Comparison of ENCODE assay signal across 19 cellular contexts in genomic region chr19:30529876-30530275, GRCh38.
"Had no signal": no experiment of that assay in that cellular context is flagged by ENCODE, and none has a peak within 500 bp of the region (broad histone marks: within the 10 kb centered on the region; RNA-seq: fewer than 3 reads in every experiment).

No MANE protein-coding gene starts in this region.

- H3K4me3 ChIP-seq: hepatocyte, psoas muscle, sigmoid colon, skin epidermis, testis, transverse colon had no signal

- H3K36me3 ChIP-seq: neutrophil, sigmoid colon, transverse colon had no signal

- H3K27me3 ChIP-seq: foreskin keratinocyte, hepatocyte, neutrophil, sigmoid colon, testis, transverse colon had no signal

- H3K9me3 ChIP-seq: neutrophil, psoas muscle, sigmoid colon, testis, transverse colon had no signal

- H3K27me3 Mint-ChIP-seq: dendritic cell treated with granulocyte-macrophage colony-stimulating factor and Interleukin-4, amounts not matched to agents 40 ng/mL and 50 ng/mL, for 4 days; stimulated activated naive B cell treated with anti-CD40 and anti-IgM and Interleukin-4, amounts not matched to agents 10 μg/mL and 1 μg/mL and 100 μg/mL, for 72 hours; stimulated activated naive CD8-positive, alpha-beta T cell treated with anti-CD3 and anti-CD28 coated beads, Interleukin-15, amount 100 ng/mL, for 72 hours had no signal

- H3K4me1 Mint-ChIP-seq: naive thymus-derived CD4-positive, alpha-beta T cell; stimulated activated naive B cell treated with anti-CD40 and anti-IgM and Interleukin-4, amounts not matched to agents 10 μg/mL and 1 μg/mL and 100 μg/mL, for 72 hours; stimulated activated naive CD8-positive, alpha-beta T cell treated with anti-CD3 and anti-CD28 coated beads, Interleukin-15, amount 100 ng/mL, for 72 hours had no signal

- H3K36me3 Mint-ChIP-seq: naive thymus-derived CD4-positive, alpha-beta T cell; stimulated activated naive B cell treated with anti-CD40 and anti-IgM and Interleukin-4, amounts not matched to agents 10 μg/mL and 1 μg/mL and 100 μg/mL, for 72 hours had no signal

- H3K27ac Mint-ChIP-seq: dendritic cell treated with granulocyte-macrophage colony-stimulating factor and Interleukin-4, amounts not matched to agents 40 ng/mL and 50 ng/mL, for 4 days; endodermal cell; naive thymus-derived CD4-positive, alpha-beta T cell; stimulated activated naive B cell treated with anti-CD40 and anti-IgM and Interleukin-4, amounts not matched to agents 10 μg/mL and 1 μg/mL and 100 μg/mL, for 72 hours had no signal

- ATAC-seq: foreskin keratinocyte; naive thymus-derived CD4-positive, alpha-beta T cell; psoas muscle; stimulated activated naive B cell treated with anti-CD40 and anti-IgM and Interleukin-4, amounts not matched to agents 10 μg/mL and 1 μg/mL and 100 μg/mL, for 72 hours; stimulated activated naive CD8-positive, alpha-beta T cell treated with anti-CD3 and anti-CD28 coated beads, Interleukin-15, amount 100 ng/mL, for 72 hours had no signal

- H3K4me1 ChIP-seq: foreskin keratinocyte, psoas muscle, sigmoid colon, testis, transverse colon had no signal

- DNase-seq: endodermal cell; erythroblast; foreskin keratinocyte; kidney glomerular epithelial cell; mammary epithelial cell; naive thymus-derived CD4-positive, alpha-beta T cell; psoas muscle; retina; sigmoid colon; stimulated activated CD4-positive, alpha-beta T cell treated with anti-CD3 and anti-CD28 coated beads, Interleukin-2, amount 100 ng/mL, for 24 hours; stimulated activated CD4-positive, alpha-beta T cell treated with anti-CD3 and anti-CD28 coated beads, Interleukin-4, amount 100 ng/mL, for 4 hours; stimulated activated naive B cell treated with anti-CD40 and anti-IgM and Interleukin-4, amounts not matched to agents 10 μg/mL and 1 μg/mL and 100 μg/mL, for 72 hours; stimulated activated naive CD8-positive, alpha-beta T cell treated with anti-CD3 and anti-CD28 coated beads, Interleukin-15, amount 100 ng/mL, for 72 hours; testis; transverse colon had no signal

- H3K27ac ChIP-seq: foreskin keratinocyte, hepatocyte, neutrophil, psoas muscle, sigmoid colon, skin epidermis, testis, transverse colon had no signal

- H3K9me3 Mint-ChIP-seq: dendritic cell treated with granulocyte-macrophage colony-stimulating factor and Interleukin-4, amounts not matched to agents 40 ng/mL and 50 ng/mL, for 4 days; endodermal cell; stimulated activated naive B cell treated with anti-CD40 and anti-IgM and Interleukin-4, amounts not matched to agents 10 μg/mL and 1 μg/mL and 100 μg/mL, for 72 hours; stimulated activated naive CD8-positive, alpha-beta T cell treated with anti-CD3 and anti-CD28 coated beads, Interleukin-15, amount 100 ng/mL, for 72 hours had no signal

- H3K4me3 Mint-ChIP-seq: dendritic cell treated with granulocyte-macrophage colony-stimulating factor and Interleukin-4, amounts not matched to agents 40 ng/mL and 50 ng/mL, for 4 days; endodermal cell; naive thymus-derived CD4-positive, alpha-beta T cell; stimulated activated naive B cell treated with anti-CD40 and anti-IgM and Interleukin-4, amounts not matched to agents 10 μg/mL and 1 μg/mL and 100 μg/mL, for 72 hours; stimulated activated naive CD8-positive, alpha-beta T cell treated with anti-CD3 and anti-CD28 coated beads, Interleukin-15, amount 100 ng/mL, for 72 hours had no signal
